In the genomic region with DNA sequence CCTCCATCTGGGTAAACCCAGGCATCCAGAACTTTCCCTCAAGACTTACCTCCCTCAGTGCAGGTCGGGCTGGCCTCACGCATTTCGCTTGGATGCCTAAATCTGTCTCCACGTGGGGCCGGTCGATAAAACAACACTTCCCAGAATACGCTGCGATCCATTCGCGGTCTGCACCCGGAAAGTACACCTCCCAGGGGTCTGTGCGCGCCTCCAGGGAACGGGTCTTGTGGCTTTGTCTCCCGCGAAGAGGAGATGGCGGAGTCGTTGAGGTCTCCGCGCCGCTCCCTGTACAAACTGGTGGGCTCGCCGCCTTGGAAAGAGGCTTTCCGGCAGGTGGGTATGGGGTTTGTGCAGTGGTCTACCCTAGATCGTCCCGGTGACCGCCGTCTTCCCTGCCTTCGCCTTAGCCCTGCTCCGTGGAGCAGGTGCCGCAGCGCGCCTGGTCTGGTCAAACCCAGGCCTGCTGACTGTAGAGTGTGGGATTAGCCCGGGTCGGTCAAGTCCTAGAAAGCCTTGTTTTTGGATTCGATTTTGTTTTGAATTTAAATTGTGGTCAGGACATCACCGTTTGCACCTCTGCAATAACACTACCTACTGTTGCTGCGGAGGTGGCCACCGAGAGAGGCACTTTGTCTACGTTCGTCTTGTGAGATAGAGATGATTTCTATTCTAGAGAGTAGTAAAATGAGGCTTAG, we compare ENCODE assay signal across 1 cellular context.
TF ChIP-seq lines count a peak whose summit lies in the region.

A gene with protein sequence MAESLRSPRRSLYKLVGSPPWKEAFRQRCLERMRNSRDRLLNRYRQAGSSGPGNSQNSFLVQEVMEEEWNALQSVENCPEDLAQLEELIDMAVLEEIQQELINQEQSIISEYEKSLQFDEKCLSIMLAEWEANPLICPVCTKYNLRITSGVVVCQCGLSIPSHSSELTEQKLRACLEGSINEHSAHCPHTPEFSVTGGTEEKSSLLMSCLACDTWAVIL (plus strand): TSS at position 224 of the 695 bp plus-strand sequence. CDS start 29 bp downstream, at position 253.

TF ChIP-seq in K562, 482 proteins besides CTCF, POLR2A, EP300 and RAD21 (continued from another document and continues in another):
- TF ChIP-seq DIDO1 (tag; IDR thresholded peaks at IDR 0.05; ENCODE audit: low read depth), result no peak
- TF ChIP-seq PHTF2 (CRISPR knock-in tag; IDR thresholded peaks at IDR 0.05), result no peak
- TF ChIP-seq, protein P1, sequence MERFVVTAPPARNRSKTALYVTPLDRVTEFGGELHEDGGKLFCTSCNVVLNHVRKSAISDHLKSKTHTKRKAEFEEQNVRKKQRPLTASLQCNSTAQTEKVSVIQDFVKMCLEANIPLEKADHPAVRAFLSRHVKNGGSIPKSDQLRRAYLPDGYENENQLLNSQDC (CRISPR knock-in tag; IDR thresholded peaks at IDR 0.05), result no peak
- TF ChIP-seq, protein P2, sequence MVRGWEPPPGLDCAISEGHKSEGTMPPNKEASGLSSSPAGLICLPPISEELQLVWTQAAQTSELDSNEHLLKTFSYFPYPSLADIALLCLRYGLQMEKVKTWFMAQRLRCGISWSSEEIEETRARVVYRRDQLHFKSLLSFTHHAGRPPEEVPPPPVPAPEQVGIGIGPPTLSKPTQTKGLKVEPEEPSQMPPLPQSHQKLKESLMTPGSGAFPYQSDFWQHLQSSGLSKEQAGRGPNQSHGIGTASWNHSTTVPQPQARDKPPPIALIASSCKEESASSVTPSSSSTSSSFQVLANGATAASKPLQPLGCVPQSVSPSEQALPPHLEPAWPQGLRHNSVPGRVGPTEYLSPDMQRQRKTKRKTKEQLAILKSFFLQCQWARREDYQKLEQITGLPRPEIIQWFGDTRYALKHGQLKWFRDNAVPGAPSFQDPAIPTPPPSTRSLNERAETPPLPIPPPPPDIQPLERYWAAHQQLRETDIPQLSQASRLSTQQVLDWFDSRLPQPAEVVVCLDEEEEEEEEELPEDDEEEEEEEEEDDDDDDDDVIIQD (CRISPR knock-in tag; IDR thresholded peaks at IDR 0.05), result no peak
- TF ChIP-seq SMAD3 (CRISPR knock-in tag; conservative IDR thresholded peaks at IDR 0.05), result no peak
- TF ChIP-seq SRSF9 (IDR thresholded peaks at IDR 0.05; ENCODE audit: borderline replicate concordance, low read depth, low read length), result no peak
- TF ChIP-seq E2F5 (CRISPR knock-in tag; IDR thresholded peaks at IDR 0.05), result no peak
- no peak for TF ChIP-seq ADNP (tag; IDR thresholded peaks at IDR 0.05)
- TF ChIP-seq CHCHD3 (CRISPR knock-in tag; IDR thresholded peaks at IDR 0.05), result no peak
- no peak for TF ChIP-seq DEAF1 (CRISPR knock-in tag; IDR thresholded peaks at IDR 0.05)
- no peak for TF ChIP-seq EWSR1 (IDR thresholded peaks at IDR 0.05; ENCODE audit: borderline replicate concordance, low read depth, partially characterized antibody)
- TF ChIP-seq BRD9 (IDR thresholded peaks at IDR 0.05; ENCODE audit: low read depth, partially characterized antibody), result no peak
- TF ChIP-seq RBM15 (IDR thresholded peaks at IDR 0.05; ENCODE audit: insufficient read depth, low read length), result no peak
- TF ChIP-seq, protein P3, sequence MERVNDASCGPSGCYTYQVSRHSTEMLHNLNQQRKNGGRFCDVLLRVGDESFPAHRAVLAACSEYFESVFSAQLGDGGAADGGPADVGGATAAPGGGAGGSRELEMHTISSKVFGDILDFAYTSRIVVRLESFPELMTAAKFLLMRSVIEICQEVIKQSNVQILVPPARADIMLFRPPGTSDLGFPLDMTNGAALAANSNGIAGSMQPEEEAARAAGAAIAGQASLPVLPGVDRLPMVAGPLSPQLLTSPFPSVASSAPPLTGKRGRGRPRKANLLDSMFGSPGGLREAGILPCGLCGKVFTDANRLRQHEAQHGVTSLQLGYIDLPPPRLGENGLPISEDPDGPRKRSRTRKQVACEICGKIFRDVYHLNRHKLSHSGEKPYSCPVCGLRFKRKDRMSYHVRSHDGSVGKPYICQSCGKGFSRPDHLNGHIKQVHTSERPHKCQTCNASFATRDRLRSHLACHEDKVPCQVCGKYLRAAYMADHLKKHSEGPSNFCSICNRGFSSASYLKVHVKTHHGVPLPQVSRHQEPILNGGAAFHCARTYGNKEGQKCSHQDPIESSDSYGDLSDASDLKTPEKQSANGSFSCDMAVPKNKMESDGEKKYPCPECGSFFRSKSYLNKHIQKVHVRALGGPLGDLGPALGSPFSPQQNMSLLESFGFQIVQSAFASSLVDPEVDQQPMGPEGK (CRISPR knock-in tag; IDR thresholded peaks at IDR 0.05; ENCODE audit: borderline replicate concordance), result no peak
- no peak for TF ChIP-seq ESRRB (CRISPR knock-in tag; IDR thresholded peaks at IDR 0.05; ENCODE audit: borderline replicate concordance)
- TF ChIP-seq ZNF707 (CRISPR knock-in tag; conservative IDR thresholded peaks at IDR 0.05), result no peak
- TF ChIP-seq NCOA2 (IDR thresholded peaks at IDR 0.05; ENCODE audit: partially characterized antibody in 2 of 2), result no peak
- no peak for TF ChIP-seq ELF4 (CRISPR knock-in tag; IDR thresholded peaks at IDR 0.05)
- TF ChIP-seq RBM25 (IDR thresholded peaks at IDR 0.05; ENCODE audit: low read depth, low read length, severe bottlenecking), result no peak
- no peak for TF ChIP-seq ZBTB17 (CRISPR knock-in tag; IDR thresholded peaks at IDR 0.05)
- no peak for TF ChIP-seq PHB2 (IDR thresholded peaks at IDR 0.05; ENCODE audit: low read depth)
- TF ChIP-seq PHB (CRISPR knock-in tag; IDR thresholded peaks at IDR 0.05), result no peak
- no peak for TF ChIP-seq RNF219 (CRISPR knock-in tag; IDR thresholded peaks at IDR 0.05)
- TF ChIP-seq SMARCE1 (IDR thresholded peaks at IDR 0.05), result no peak; the same call in 1 of the 2 replicates
- no peak for TF ChIP-seq PCBP1 (IDR thresholded peaks at IDR 0.05; ENCODE audit: low read depth, low read length, poor library complexity, severe bottlenecking)
- no peak for TF ChIP-seq CEBPB (tag; IDR thresholded peaks at IDR 0.05)
- TF ChIP-seq FOXJ2 (tag; IDR thresholded peaks at IDR 0.05), result no peak
- TF ChIP-seq SMAD1 (IDR thresholded peaks at IDR 0.05; ENCODE audit: low read depth, low read length, partially characterized antibody), result no peak
- TF ChIP-seq, protein P4, sequence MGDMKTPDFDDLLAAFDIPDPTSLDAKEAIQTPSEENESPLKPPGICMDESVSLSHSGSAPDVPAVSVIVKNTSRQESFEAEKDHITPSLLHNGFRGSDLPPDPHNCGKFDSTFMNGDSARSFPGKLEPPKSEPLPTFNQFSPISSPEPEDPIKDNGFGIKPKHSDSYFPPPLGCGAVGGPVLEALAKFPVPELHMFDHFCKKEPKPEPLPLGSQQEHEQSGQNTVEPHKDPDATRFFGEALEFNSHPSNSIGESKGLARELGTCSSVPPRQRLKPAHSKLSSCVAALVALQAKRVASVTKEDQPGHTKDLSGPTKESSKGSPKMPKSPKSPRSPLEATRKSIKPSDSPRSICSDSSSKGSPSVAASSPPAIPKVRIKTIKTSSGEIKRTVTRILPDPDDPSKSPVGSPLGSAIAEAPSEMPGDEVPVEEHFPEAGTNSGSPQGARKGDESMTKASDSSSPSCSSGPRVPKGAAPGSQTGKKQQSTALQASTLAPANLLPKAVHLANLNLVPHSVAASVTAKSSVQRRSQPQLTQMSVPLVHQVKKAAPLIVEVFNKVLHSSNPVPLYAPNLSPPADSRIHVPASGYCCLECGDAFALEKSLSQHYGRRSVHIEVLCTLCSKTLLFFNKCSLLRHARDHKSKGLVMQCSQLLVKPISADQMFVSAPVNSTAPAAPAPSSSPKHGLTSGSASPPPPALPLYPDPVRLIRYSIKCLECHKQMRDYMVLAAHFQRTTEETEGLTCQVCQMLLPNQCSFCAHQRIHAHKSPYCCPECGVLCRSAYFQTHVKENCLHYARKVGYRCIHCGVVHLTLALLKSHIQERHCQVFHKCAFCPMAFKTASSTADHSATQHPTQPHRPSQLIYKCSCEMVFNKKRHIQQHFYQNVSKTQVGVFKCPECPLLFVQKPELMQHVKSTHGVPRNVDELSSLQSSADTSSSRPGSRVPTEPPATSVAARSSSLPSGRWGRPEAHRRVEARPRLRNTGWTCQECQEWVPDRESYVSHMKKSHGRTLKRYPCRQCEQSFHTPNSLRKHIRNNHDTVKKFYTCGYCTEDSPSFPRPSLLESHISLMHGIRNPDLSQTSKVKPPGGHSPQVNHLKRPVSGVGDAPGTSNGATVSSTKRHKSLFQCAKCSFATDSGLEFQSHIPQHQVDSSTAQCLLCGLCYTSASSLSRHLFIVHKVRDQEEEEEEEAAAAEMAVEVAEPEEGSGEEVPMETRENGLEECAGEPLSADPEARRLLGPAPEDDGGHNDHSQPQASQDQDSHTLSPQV (IDR thresholded peaks at IDR 0.05), result peak; percentile 64; the same call in 1 of the 2 replicates
- TF ChIP-seq ZNF280A (IDR thresholded peaks at IDR 0.05; ENCODE audit: low read depth, partially characterized antibody), result no peak
- no peak for TF ChIP-seq MAFF (IDR thresholded peaks at IDR 0.05; ENCODE audit: low read length)
- TF ChIP-seq TOE1 (IDR thresholded peaks at IDR 0.05; ENCODE audit: borderline replicate concordance), result no peak
- TF ChIP-seq TOE1 (CRISPR knock-in tag; IDR thresholded peaks at IDR 0.05; ENCODE audit: borderline replicate concordance, low read depth), result no peak
- TF ChIP-seq PTRF (tag; IDR thresholded peaks at IDR 0.05), result no peak
- no peak for TF ChIP-seq PYGO2 (tag; IDR thresholded peaks at IDR 0.05)
- 0 out of 2 replicates have a peak, but pooled peaks have one; percentile 28 for TF ChIP-seq HDAC2 (IDR thresholded peaks at IDR 0.05)
- peak; percentile 76 for TF ChIP-seq RBFOX2 (IDR thresholded peaks at IDR 0.05; ENCODE audit: low read depth, low read length)
- no peak for TF ChIP-seq ZNF354B (CRISPR knock-in tag; IDR thresholded peaks at IDR 0.05)
- TF ChIP-seq RBM34 (IDR thresholded peaks at IDR 0.05; ENCODE audit: borderline replicate concordance, insufficient read depth, low read length), result no peak
- TF ChIP-seq, protein P5, sequence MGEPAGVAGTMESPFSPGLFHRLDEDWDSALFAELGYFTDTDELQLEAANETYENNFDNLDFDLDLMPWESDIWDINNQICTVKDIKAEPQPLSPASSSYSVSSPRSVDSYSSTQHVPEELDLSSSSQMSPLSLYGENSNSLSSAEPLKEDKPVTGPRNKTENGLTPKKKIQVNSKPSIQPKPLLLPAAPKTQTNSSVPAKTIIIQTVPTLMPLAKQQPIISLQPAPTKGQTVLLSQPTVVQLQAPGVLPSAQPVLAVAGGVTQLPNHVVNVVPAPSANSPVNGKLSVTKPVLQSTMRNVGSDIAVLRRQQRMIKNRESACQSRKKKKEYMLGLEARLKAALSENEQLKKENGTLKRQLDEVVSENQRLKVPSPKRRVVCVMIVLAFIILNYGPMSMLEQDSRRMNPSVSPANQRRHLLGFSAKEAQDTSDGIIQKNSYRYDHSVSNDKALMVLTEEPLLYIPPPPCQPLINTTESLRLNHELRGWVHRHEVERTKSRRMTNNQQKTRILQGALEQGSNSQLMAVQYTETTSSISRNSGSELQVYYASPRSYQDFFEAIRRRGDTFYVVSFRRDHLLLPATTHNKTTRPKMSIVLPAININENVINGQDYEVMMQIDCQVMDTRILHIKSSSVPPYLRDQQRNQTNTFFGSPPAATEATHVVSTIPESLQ (CRISPR knock-in tag; IDR thresholded peaks at IDR 0.05), result no peak
- TF ChIP-seq, protein P6, sequence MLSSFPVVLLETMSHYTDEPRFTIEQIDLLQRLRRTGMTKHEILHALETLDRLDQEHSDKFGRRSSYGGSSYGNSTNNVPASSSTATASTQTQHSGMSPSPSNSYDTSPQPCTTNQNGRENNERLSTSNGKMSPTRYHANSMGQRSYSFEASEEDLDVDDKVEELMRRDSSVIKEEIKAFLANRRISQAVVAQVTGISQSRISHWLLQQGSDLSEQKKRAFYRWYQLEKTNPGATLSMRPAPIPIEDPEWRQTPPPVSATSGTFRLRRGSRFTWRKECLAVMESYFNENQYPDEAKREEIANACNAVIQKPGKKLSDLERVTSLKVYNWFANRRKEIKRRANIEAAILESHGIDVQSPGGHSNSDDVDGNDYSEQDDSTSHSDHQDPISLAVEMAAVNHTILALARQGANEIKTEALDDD (IDR thresholded peaks at IDR 0.05), result no peak
- TF ChIP-seq NCOA4 (IDR thresholded peaks at IDR 0.05; ENCODE audit: partially characterized antibody), result no peak
- no peak for TF ChIP-seq CHD1 (IDR thresholded peaks at IDR 0.05; ENCODE audit: low read length)
